19 cellular contexts compared by ENCODE assay signal in the genomic region with DNA sequence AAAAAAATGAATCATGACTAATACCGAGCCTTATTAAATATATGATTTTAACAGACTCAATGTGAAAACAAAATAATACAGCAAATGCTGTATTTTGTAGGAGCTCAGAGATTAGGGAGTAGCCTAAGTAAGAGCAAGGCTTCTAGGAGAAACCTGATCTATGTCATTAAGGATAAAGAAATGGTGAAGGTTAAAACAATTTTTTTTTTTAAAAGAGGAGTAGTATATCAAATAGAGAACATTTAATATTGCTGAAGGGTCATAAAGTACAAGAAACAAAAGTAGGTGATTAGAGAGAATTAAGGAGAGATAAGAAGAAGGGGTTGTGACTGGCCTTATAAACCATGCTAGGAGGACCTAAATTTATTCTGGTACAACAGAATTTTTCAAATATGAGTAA. TPM values are rescaled to one million over a fixed set of nuclear protein-coding genes. Genes with fewer than 3 reads are reported as not detected.
DNase-seq lines count a peak whose midpoint lies in the region; ATAC-seq and TF ChIP-seq lines count a peak whose summit lies in the region.
"Had no signal": no experiment of that assay in that cellular context is flagged by ENCODE, and none has a peak within 500 bp of the region (broad histone marks: within the 10 kb centered on the region; RNA-seq: fewer than 3 reads in every experiment).

No MANE protein-coding gene starts in this region.

- H3K9me2 ChIP-seq in PC-9 (ENCODE audit: insufficient read depth): no peaks in the 10 kb centered on the region; the same call in 1 of the 2 replicates

- ATAC-seq in stimulated activated naive CD8-positive, alpha-beta T cell treated with anti-CD3 and anti-CD28 coated beads, Interleukin-15, Interleukin-2, amounts not matched to agents 100 U/mL and 50 U/mL, for 24 hours: no peak
- no peak for ATAC-seq in HG02763 (IDR thresholded peaks at IDR 0.05; ENCODE audit: unreplicated experiment)

- CTCF ChIA-PET in PC-9 (lab: Charles Lee): interaction anchor here (0.7 kb wide), 1 partner anchor 294 kb away, joined by 4 read pairs; no protein-coding TSS in a partner anchor

- no peaks in the 10 kb centered on the region for H3K9me3 ChIP-seq in PC-9 (ENCODE audit: insufficient read depth, low read depth)
- H3K9me3 ChIP-seq in iPS-18a (ENCODE audit: control insufficient read depth, low read depth, low read length): no peaks in the 10 kb centered on the region
- no peaks in the 10 kb centered on the region for H3K9me3 ChIP-seq in vagina
- H3K9me3 ChIP-seq: Peyer's patch, SJSA1 had no signal

- H3K27me3 ChIP-seq in PC-9 (ENCODE audit: insufficient read depth, low read depth) (no peaks in the 10 kb centered on the region), iPS-18a (ENCODE audit: control insufficient read depth, insufficient read depth, low read length) (no peaks in the 10 kb centered on the region), vagina (no peaks in the 10 kb centered on the region)
- H3K27me3 ChIP-seq: Peyer's patch, SJSA1 had no signal

- no peaks in the 10 kb centered on the region for H3F3A ChIP-seq in PC-9 (ENCODE audit: insufficient read depth, low read depth)

- no peaks in the 10 kb centered on the region for H3K27me3 Mint-ChIP-seq in stimulated activated naive CD8-positive, alpha-beta T cell treated with anti-CD3 and anti-CD28 coated beads, Interleukin-15, Interleukin-2, amounts not matched to agents 100 ng/mL and 50 ng/mL, for 24 hours

- no peak overlapping the region for H3K4me3 Mint-ChIP-seq in stimulated activated naive CD8-positive, alpha-beta T cell treated with anti-CD3 and anti-CD28 coated beads, Interleukin-15, Interleukin-2, amounts not matched to agents 100 ng/mL and 50 ng/mL, for 24 hours

- peak overlapping the region; percentile 38 for H3K27ac Mint-ChIP-seq in stimulated activated naive CD8-positive, alpha-beta T cell treated with anti-CD3 and anti-CD28 coated beads, Interleukin-15, Interleukin-2, amounts not matched to agents 100 ng/mL and 50 ng/mL, for 24 hours

- no peak for TF ChIP-seq POLR2A in vagina (IDR thresholded peaks at IDR 0.05)

- no peak for DNase-seq in stimulated activated naive CD8-positive, alpha-beta T cell treated with anti-CD3 and anti-CD28 coated beads, Interleukin-15, Interleukin-2, amounts not matched to agents 100 U/mL and 50 U/mL, for 24 hours
- DNase-seq in PC-9 (no peak), vagina (ENCODE audit: extremely low spot score in 2 of 2) (no peak), germinal center (ENCODE audit: low spot score) (no peak), NCI-H1694 treated with DMSO at 0.1 percent for 48 hours (lab: John Stamatoyannopoulos, UW) (no peak)
- DNase-seq: ACHN, C1 segment of cervical spinal cord, DMS79, MV-4-11, NCI-H187, NCI-H2107, NCI-H526, Peyer's patch had no signal

- H3K79me2 ChIP-seq in PC-9 (ENCODE audit: low read depth): peaks cover 72% of the 10 kb centered on the region

- H3K4me3 ChIP-seq in PC-9 (no peak overlapping the region), iPS-18a (ENCODE audit: low read length) (no peak overlapping the region), vagina (no peak overlapping the region)
- H3K4me3 ChIP-seq: Peyer's patch, SJSA1 had no signal

- H3K4me1 Mint-ChIP-seq in stimulated activated naive CD8-positive, alpha-beta T cell treated with anti-CD3 and anti-CD28 coated beads, Interleukin-15, Interleukin-2, amounts not matched to agents 100 ng/mL and 50 ng/mL, for 24 hours (ENCODE audit: low read depth): peaks cover 61% of the 10 kb centered on the region

- no peak overlapping the region for H3K9ac ChIP-seq in iPS-18a (ENCODE audit: low read length)
- H3K9ac ChIP-seq: KMS-11 had no signal

- H3K4me2 ChIP-seq in PC-9: no peak overlapping the region
- H3K4me2 ChIP-seq: KMS-11 had no signal

- no peaks in the 10 kb centered on the region for H3K9me3 Mint-ChIP-seq in stimulated activated naive CD8-positive, alpha-beta T cell treated with anti-CD3 and anti-CD28 coated beads, Interleukin-15, Interleukin-2, amounts not matched to agents 100 ng/mL and 50 ng/mL, for 24 hours

- intact Hi-C loops in PC-9 (cut with micrococcal nuclease; ENCODE audit: unreplicated experiment): no loop called here
- intact Hi-C loops in vagina (cut with DNase I): no loop called here

- POLR2A ChIA-PET in PC-9 (lab: Charles Lee; ENCODE audit: unreplicated experiment): interaction anchor here (0.6 kb wide), 1 partner anchor 1248 kb away, joined by 3 read pairs; no protein-coding TSS in a partner anchor

- H3K27ac ChIP-seq in PC-9 (0 out of 2 replicates have a peak overlapping the region, but pooled peaks have one; percentile 7), iPS-18a (ENCODE audit: low read length) (peak overlapping the region; percentile 22), vagina (peak overlapping the region; percentile 12)
- H3K27ac ChIP-seq: HL-60, KMS-11, Peyer's patch, SJSA1 had no signal

- no peaks in the 10 kb centered on the region for H3K4me1 ChIP-seq in PC-9 (replicated peaks; ENCODE audit: insufficient read depth)
- no peaks in the 10 kb centered on the region for H3K4me1 ChIP-seq in iPS-18a (ENCODE audit: control insufficient read depth, low read depth, low read length)
- H3K4me1 ChIP-seq in vagina: peaks cover 34% of the 10 kb centered on the region
- H3K4me1 ChIP-seq: Peyer's patch had no signal

- H4K20me1 ChIP-seq in PC-9 (ENCODE audit: insufficient read depth): peaks cover under 1% of the 10 kb centered on the region; the same call in 1 of the 2 replicates

- no peak overlapping the region for H2AFZ ChIP-seq in PC-9

- TF ChIP-seq CTCF in PC-9 (conservative IDR thresholded peaks at IDR 0.05) (no peak), vagina (IDR thresholded peaks at IDR 0.05) (no peak)

- 0 out of 2 replicates have a peak, but pooled peaks cover 6% of the 10 kb centered on the region for H3K36me3 ChIP-seq in PC-9 (ENCODE audit: low read depth)
- H3K36me3 ChIP-seq in iPS-18a (ENCODE audit: control insufficient read depth, low read depth, low read length): no peaks in the 10 kb centered on the region
- no peaks in the 10 kb centered on the region for H3K36me3 ChIP-seq in vagina
- H3K36me3 ChIP-seq: Peyer's patch, SJSA1 had no signal

- BruUV-seq in PC-9 (replicated peaks; lab: Mats Ljungman, UMichigan): no TSS peak

- H3K36me3 Mint-ChIP-seq in stimulated activated naive CD8-positive, alpha-beta T cell treated with anti-CD3 and anti-CD28 coated beads, Interleukin-15, Interleukin-2, amounts not matched to agents 100 ng/mL and 50 ng/mL, for 24 hours (ENCODE audit: low read depth): peaks cover 25% of the 10 kb centered on the region

RNA-seq across cellular contexts. Expression of gene PPP1R12A, which starts 39.1 kb away (rescaled TPM):
- 55.8 and 69.9 TPM in 2 replicates for total RNA-seq in PC-9 (2021)
- total RNA-seq in vagina: 95.8 TPM
